In genomic region chr6:41427642-41428401, GRCh38 we compare ENCODE assay signal across 1 cellular context.
A peak's percentile ranks its signal among the peaks of the same experiment; 100 is the strongest.
TF ChIP-seq lines count a peak whose summit lies in the region.

No MANE protein-coding gene starts in this region.

TF ChIP-seq in WTC11, 78 proteins besides CTCF, POLR2A, EP300 and RAD21 (continued from another document):
- TF ChIP-seq FOXP4 (CRISPR knock-in tag; IDR thresholded peaks at IDR 0.05) (peak; percentile 17; the same call in 1 of the 2 replicates), ZNF416 (CRISPR knock-in tag; IDR thresholded peaks at IDR 0.05) (no peak)
